In the genomic region with DNA sequence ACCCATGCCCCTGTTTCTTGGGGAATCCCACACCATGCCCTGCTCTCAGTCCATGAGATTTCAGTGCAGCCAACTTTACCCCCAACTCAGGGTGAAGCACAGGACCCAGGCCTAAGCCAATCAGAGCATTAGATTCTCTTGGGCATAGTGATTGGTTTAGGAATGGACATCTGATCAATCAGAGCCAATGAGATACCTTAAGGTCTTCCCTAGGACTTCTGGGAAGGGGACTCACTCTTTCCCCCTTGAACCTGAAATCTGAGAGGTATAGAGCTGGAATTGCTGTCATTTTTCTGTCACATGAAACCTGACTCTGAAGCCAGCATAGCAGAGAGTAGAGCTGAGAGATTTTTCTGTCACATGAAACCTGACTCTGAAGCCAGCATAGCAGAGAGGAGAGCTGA, we compare ENCODE assay signal across 10 cellular contexts.
DNase-seq lines count a peak whose midpoint lies in the region; ATAC-seq and TF ChIP-seq lines count a peak whose summit lies in the region.
"Had no signal": no experiment of that assay in that cellular context is flagged by ENCODE, and none has a peak within 500 bp of the region (broad histone marks: within the 10 kb centered on the region; RNA-seq: fewer than 3 reads in every experiment).

No MANE protein-coding gene starts in this region.

- H3K27me3 ChIP-seq in heart left ventricle: no peaks in the 10 kb centered on the region
- H3K27me3 ChIP-seq in esophagus muscularis mucosa: no peaks in the 10 kb centered on the region
- no peaks in the 10 kb centered on the region for H3K27me3 ChIP-seq in osteoblast (ENCODE audit: insufficient read depth, low read length)
- no peaks in the 10 kb centered on the region for H3K27me3 ChIP-seq in uterus

- TF ChIP-seq POLR2A in heart left ventricle (IDR thresholded peaks at IDR 0.05) (no peak), esophagus muscularis mucosa (IDR thresholded peaks at IDR 0.05; ENCODE audit: low read depth) (no peak), uterus (IDR thresholded peaks at IDR 0.05) (no peak)

- H3K4me3 ChIP-seq in heart left ventricle: no peak overlapping the region
- no peak overlapping the region for H3K4me3 ChIP-seq in esophagus muscularis mucosa
- no peak overlapping the region for H3K4me3 ChIP-seq in osteoblast (ENCODE audit: insufficient read depth, low read length)
- H3K4me3 ChIP-seq in uterus: no peak overlapping the region

- TF ChIP-seq CTCF in heart left ventricle (IDR thresholded peaks at IDR 0.05) (no peak), esophagus muscularis mucosa (IDR thresholded peaks at IDR 0.05) (no peak), osteoblast (IDR thresholded peaks at IDR 0.05; ENCODE audit: extremely low read depth, low read depth, low read length) (no peak), uterus (IDR thresholded peaks at IDR 0.05) (no peak)

- peak in 1 of 4 donors; percentile 47 for ATAC-seq in heart left ventricle
- ATAC-seq in HG03175 (IDR thresholded peaks at IDR 0.05; ENCODE audit: unreplicated experiment): no peak

- H3K4me2 ChIP-seq in osteoblast (ENCODE audit: insufficient read depth, low read length): peak overlapping the region; percentile 68

- H3K27ac ChIP-seq in heart left ventricle (peak overlapping the region in 11 of 12 donors; percentile 2 to 75 (median 55)), esophagus muscularis mucosa (replicated peaks in 1 of 4) (peak overlapping the region; percentile 78 to 89 (median 87)), osteoblast (ENCODE audit: low read depth, low read length) (peak overlapping the region; percentile 86), uterus (peak overlapping the region; percentile 88 to 94)

- H3K9me3 ChIP-seq in heart left ventricle (no peaks in the 10 kb centered on the region), esophagus muscularis mucosa (no peaks in the 10 kb centered on the region), osteoblast (ENCODE audit: low read depth, low read length) (no peaks in the 10 kb centered on the region), uterus (no peaks in the 10 kb centered on the region)

- no peak for DNase-seq in heart left ventricle
- no peak for DNase-seq in cardiac septum (ENCODE audit: low spot score)
- DNase-seq in esophagus muscularis mucosa (ENCODE audit: extremely low spot score): no peak
- DNase-seq in osteoblast (ENCODE audit: insufficient read length, low spot score, missing footprints): no peak
- peak in 1 of 2 donors; percentile 17 for DNase-seq in uterus
- no peak for DNase-seq in RPMI8226
- DNase-seq in OCI-M1 (lab: John Stamatoyannopoulos, UW): no peak
- DNase-seq: KG1, NCI-H2227 treated with DMSO at 0.1 percent for 48 hours had no signal

- H3K36me3 ChIP-seq in heart left ventricle: no peaks in the 10 kb centered on the region
- H3K36me3 ChIP-seq in esophagus muscularis mucosa: no peaks in the 10 kb centered on the region
- H3K36me3 ChIP-seq in osteoblast (ENCODE audit: insufficient read depth, low read length): no peaks in the 10 kb centered on the region
- no peaks in the 10 kb centered on the region for H3K36me3 ChIP-seq in uterus

- H2AFZ ChIP-seq in osteoblast (ENCODE audit: low read length): peak overlapping the region; percentile 44

- no peaks in the 10 kb centered on the region for H3K79me2 ChIP-seq in osteoblast (ENCODE audit: insufficient read depth, low read length)

- intact Hi-C loops in heart left ventricle (cut with DNase I) (loop anchor here in 3 of 10 donors (5.0 to 10.0 kb wide), 2 partner anchors 121 to 122 kb away; no protein-coding TSS in a partner anchor), cardiac septum (cut with DNase I) (loop anchor here (5.0 kb wide), 1 partner anchor 127 kb away; the partner anchor contains the start of gene ZFP36L1), esophagus muscularis mucosa (cut with DNase I) (loop anchor here (5.0 kb wide), 1 partner anchor 413 kb away; no protein-coding TSS in a partner anchor), uterus (cut with DNase I; ENCODE audit: low total_unique reads) (no loop called here)

- no peaks in the 10 kb centered on the region for H4K20me1 ChIP-seq in osteoblast (ENCODE audit: insufficient read depth, low read length)

- H3K4me1 ChIP-seq in heart left ventricle (peaks cover 3 to 67% (median 45%) of the 10 kb centered on the region in 12 donors), esophagus muscularis mucosa (peaks cover 44 to 98% (median 93%) of the 10 kb centered on the region in 4 donors), osteoblast (ENCODE audit: insufficient read depth, low read length) (peaks cover 48% of the 10 kb centered on the region), uterus (peaks cover 12 to 24% of the 10 kb centered on the region in 2 donors)

- no peak for TF ChIP-seq EP300 in esophagus muscularis mucosa (IDR thresholded peaks at IDR 0.05)
